ENCODE assay signal across 8 cellular contexts in genomic region chr22:22787805-22788459, GRCh38.
DNase-seq lines count a peak whose midpoint lies in the region; ATAC-seq and TF ChIP-seq lines count a peak whose summit lies in the region.

No MANE protein-coding gene starts in this region.

- no peaks in the 10 kb centered on the region for H3F3A ChIP-seq in neural progenitor cell (ENCODE audit: low read depth)

- no peak overlapping the region for H3K27ac Mint-ChIP-seq in neural progenitor cell

- no peaks in the 10 kb centered on the region for H4K20me1 ChIP-seq in neural progenitor cell (ENCODE audit: low read depth)

- H3K27me3 Mint-ChIP-seq in neural progenitor cell (ENCODE audit: insufficient read depth, low read depth): peaks cover 2% of the 10 kb centered on the region

- H3K4me1 Mint-ChIP-seq in neural progenitor cell: no peaks in the 10 kb centered on the region

- H3K9ac ChIP-seq in neural progenitor cell: no peak overlapping the region

- no peaks in the 10 kb centered on the region for H3K36me3 ChIP-seq in neural progenitor cell

- peak; percentile 91 for TF ChIP-seq CTCF in neural progenitor cell (IDR thresholded peaks at IDR 0.05)

- H3K36me3 Mint-ChIP-seq in neural progenitor cell: no peaks in the 10 kb centered on the region

- DNase-seq in SIG-M5 treated with dmso at 0.1 percent for 504 hours (lab: John Stamatoyannopoulos, UW; ENCODE audit: unreplicated experiment) (peak; percentile 35), SIG-M5 (lab: John Stamatoyannopoulos, UW) (no peak), NCI-H69 (lab: John Stamatoyannopoulos, UW) (peak; percentile 61), neural progenitor cell (ENCODE audit: low spot score) (peak; percentile 83), substantia nigra (lab: John Stamatoyannopoulos, UW) (peak in 29 of 49 donors; percentile 4 to 67 (median 23))
- DNase-seq in activated CD8-positive, alpha-beta memory T cell treated with anti-CD3 and anti-CD28 coated beads for 24 hours: peak; percentile 85

- H3K9me3 Mint-ChIP-seq in neural progenitor cell: no peaks in the 10 kb centered on the region

- no peaks in the 10 kb centered on the region for H3K9me3 ChIP-seq in neural progenitor cell (ENCODE audit: low read depth)

- no peak overlapping the region for H3K4me3 Mint-ChIP-seq in neural progenitor cell

- ATAC-seq in esophagus mucosa (peak; percentile 54), HG03342 (IDR thresholded peaks at IDR 0.05; ENCODE audit: unreplicated experiment) (no peak)

- H3K27me3 ChIP-seq in neural progenitor cell: peaks cover 99% of the 10 kb centered on the region

- no peak overlapping the region for H3K27ac ChIP-seq in neural progenitor cell
- no peak overlapping the region for H3K27ac ChIP-seq in substantia nigra (ENCODE audit: low read depth, low read length, poor library complexity, severe bottlenecking)

- H3K4me3 ChIP-seq in neural progenitor cell: no peak overlapping the region

- H3K79me2 ChIP-seq in neural progenitor cell (ENCODE audit: low read depth): no peaks in the 10 kb centered on the region

- no peak overlapping the region for H3K4me2 ChIP-seq in neural progenitor cell

- no peaks in the 10 kb centered on the region for H3K4me1 ChIP-seq in neural progenitor cell

- H2AFZ ChIP-seq in neural progenitor cell (replicated peaks): no peak overlapping the region
